In genomic region chr12:56633465-56634241, GRCh38 we compare ENCODE assay signal across 8 cellular contexts. TPM values are rescaled to one million over a fixed set of nuclear protein-coding genes. Genes with fewer than 3 reads are reported as not detected.
A peak's percentile ranks its signal among the peaks of the same experiment; 100 is the strongest.
DNase-seq lines count a peak whose midpoint lies in the region; ATAC-seq and TF ChIP-seq lines count a peak whose summit lies in the region.

No MANE protein-coding gene starts in this region.

- H4K91ac ChIP-seq in trophoblast cell (ENCODE audit: low read depth, low read length), result peak overlapping the region; percentile 16

- peak overlapping the region; percentile 59 to 95 (median 89) for H3K4me3 ChIP-seq in esophagus squamous epithelium
- H3K4me3 ChIP-seq in trophoblast cell (ENCODE audit: low read depth, low read length), result no peak overlapping the region

- POLR2A ChIA-PET in RWPE1 (lab: Yijun Ruan, JAX; ENCODE audit: low non-redundant PET), result interaction anchor here (0.8 kb wide), 1 partner anchor 32 kb away, joined by 3 read pairs; no protein-coding TSS in a partner anchor

- H2BK5ac ChIP-seq in trophoblast cell (ENCODE audit: low read depth, low read length, poor library complexity), result peak overlapping the region; percentile 59

- H3K36me3 ChIP-seq in esophagus squamous epithelium (peaks cover 7 to 14% (median 13%) of the 10 kb centered on the region in 3 donors), trophoblast cell (ENCODE audit: control insufficient read depth in 1 of 2, insufficient read depth in 2 of 2, low read length in 2 of 2) (peaks cover 5 to 10% of the 10 kb centered on the region in 2 experiments)

- no peak overlapping the region for H3K9ac ChIP-seq in trophoblast cell (ENCODE audit: low read length)

- in situ Hi-C loops in G401 (cut with HindIII; ENCODE audit: low sequenced_read_pairs), result no loop called here

- H3K4ac ChIP-seq in trophoblast cell (ENCODE audit: low read depth, low read length), result peak overlapping the region; percentile 65

- H3K4me2 ChIP-seq in trophoblast cell (ENCODE audit: low read length), result peak overlapping the region; percentile 83

- H3K79me1 ChIP-seq in trophoblast cell (ENCODE audit: low read length), result peaks cover 32% of the 10 kb centered on the region

- WGBS in esophagus squamous epithelium, 2 donors, result 38 to 47% methylated on average over 7 to 9 of the region's 13 CpGs
- no CpG with 5 or more reads among the region's 13 CpGs for WGBS in trophoblast cell (ENCODE audit: extremely low coverage, insufficient coverage, insufficient read length)

- peak overlapping the region; percentile 39 for H4K8ac ChIP-seq in trophoblast cell (ENCODE audit: low read depth, low read length)

- H3K9me3 ChIP-seq in esophagus squamous epithelium, result no peaks in the 10 kb centered on the region
- H3K9me3 ChIP-seq in trophoblast cell (ENCODE audit: insufficient read depth, low read depth, low read length), result peaks cover 2% of the 10 kb centered on the region

- CTCF ChIA-PET in RWPE1 (lab: Yijun Ruan, JAX), result interaction anchor here (0.5 kb wide), 1 partner anchor 11 kb away, joined by 3 read pairs; no protein-coding TSS in a partner anchor

- H2BK12ac ChIP-seq in trophoblast cell (ENCODE audit: low read length), result peak overlapping the region; percentile 15

- H3K27ac ChIP-seq in RWPE1 (peak overlapping the region; percentile 95), esophagus squamous epithelium (peak overlapping the region; percentile 97 to 99 (median 98)), trophoblast cell (ENCODE audit: low read depth, low read length) (no peak overlapping the region)

- DNase-seq in G401 (ENCODE audit: low spot score) (peak; percentile 29), RWPE1 (ENCODE audit: low spot score) (no peak), esophagus squamous epithelium (lab: John Stamatoyannopoulos, UW) (no peak), trophoblast cell (peak in 1 of 2 donors; percentile 10), mesenteric fat pad (ENCODE audit: low spot score) (no peak), NOMO-1 (lab: John Stamatoyannopoulos, UW; ENCODE audit: unreplicated experiment in 2 of 2) (no peak), NCI-H2081 (lab: John Stamatoyannopoulos, UW) (no peak)

- H3K4me1 ChIP-seq in esophagus squamous epithelium, result peaks cover 48 to 90% (median 52%) of the 10 kb centered on the region in 3 donors
- H3K4me1 ChIP-seq in trophoblast cell (ENCODE audit: control insufficient read depth in 1 of 2, insufficient read depth in 2 of 2, low read length in 2 of 2), result peaks cover 12 to 27% of the 10 kb centered on the region in 2 experiments

- H3K18ac ChIP-seq in trophoblast cell (ENCODE audit: low read length), result no peak overlapping the region

- no peak overlapping the region for H2AK5ac ChIP-seq in trophoblast cell (ENCODE audit: low read length)

- peaks cover 24% of the 10 kb centered on the region for H3K79me2 ChIP-seq in trophoblast cell (ENCODE audit: control insufficient read depth, insufficient read depth, low read length, poor library complexity)

- H4K12ac ChIP-seq in trophoblast cell (ENCODE audit: low read depth, low read length), result peak overlapping the region; percentile 65

- peak overlapping the region; percentile 25 for H2BK120ac ChIP-seq in trophoblast cell (ENCODE audit: insufficient read depth, low read length, poor library complexity)

- intact Hi-C loops in esophagus squamous epithelium (cut with DNase I), result no loop called here

- H3K14ac ChIP-seq in trophoblast cell (ENCODE audit: low read length), result no peak overlapping the region

- TF ChIP-seq CTCF in RWPE1 (conservative IDR thresholded peaks at IDR 0.05; ENCODE audit: low read depth) (no peak), esophagus squamous epithelium (IDR thresholded peaks at IDR 0.05) (no peak)

- TF ChIP-seq POLR2A in esophagus squamous epithelium (IDR thresholded peaks at IDR 0.05), result peak in 1 of 4 donors; percentile 8

- H3K27me3 ChIP-seq in esophagus squamous epithelium (no peaks in the 10 kb centered on the region), trophoblast cell (ENCODE audit: insufficient read depth, low read length) (no peaks in the 10 kb centered on the region)

- no peak for ATAC-seq in HG03521 (IDR thresholded peaks at IDR 0.05; ENCODE audit: unreplicated experiment)

- H3K23ac ChIP-seq in trophoblast cell (ENCODE audit: low read length), result no peak overlapping the region

- peak overlapping the region; percentile 18 for H2AFZ ChIP-seq in trophoblast cell (ENCODE audit: insufficient read depth, low read length, poor library complexity)

RNA-seq across cellular contexts. Expression of gene BAZ2A, which starts 3.5 kb away (rescaled TPM):
- 2.9 and 7.4 TPM in 2 replicates for total RNA-seq in G401 (2014; rRNA removed; shearing (Covaris generic))
- total RNA-seq in esophagus squamous epithelium, result 10 to 100 TPM; 36.7 to 65.3 (median 59.8) TPM
- polyA plus RNA-seq in trophoblast cell (2013), result 129 and 130 TPM in 2 replicates
- 81.2 TPM for total RNA-seq in mesenteric fat pad

RNA-seq across cellular contexts. Expression of gene ATP5F1B, which starts 12.1 kb away (rescaled TPM):
- 211 and 219 TPM in 2 replicates for total RNA-seq in G401 (2014; rRNA removed; shearing (Covaris generic))
- total RNA-seq in esophagus squamous epithelium (100 to 1,000 TPM; 337 to 726 (median 526) TPM), mesenteric fat pad (570 TPM)
- polyA plus RNA-seq in trophoblast cell (2013), result 513 and 514 TPM in 2 replicates

RNA-seq across cellular contexts. Expression of gene PTGES3, which starts 54.4 kb away (rescaled TPM):
- 54.0 and 85.3 TPM in 2 replicates for total RNA-seq in G401 (2014; rRNA removed; shearing (Covaris generic))
- total RNA-seq in esophagus squamous epithelium (100 to 1,000 TPM in 2 of 4 donors, 10 to 100 TPM in 2; 61.9 to 157 (median 100) TPM), mesenteric fat pad (130 TPM)
- 298 and 301 TPM in 2 replicates for polyA plus RNA-seq in trophoblast cell (2013)
